In the genomic region with DNA sequence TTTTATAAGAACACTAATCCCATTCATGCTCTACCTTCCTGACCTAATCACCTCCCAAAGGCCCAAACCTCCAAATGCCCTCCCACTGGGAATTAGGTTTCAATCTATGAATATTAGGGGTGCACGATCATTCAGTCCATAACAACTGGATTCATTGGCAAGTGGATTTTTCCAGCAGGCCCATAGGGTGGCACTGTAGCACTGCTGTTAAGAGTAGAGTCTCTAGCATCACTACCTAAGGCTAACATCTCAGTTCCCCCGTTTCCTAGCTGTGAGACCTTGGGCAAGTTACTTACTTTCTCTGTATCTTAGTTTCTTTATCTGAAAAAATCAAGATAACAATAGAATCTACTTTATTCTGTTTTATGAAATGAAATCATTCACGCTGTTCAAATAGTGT, we compare ENCODE assay signal across 8 cellular contexts.
DNase-seq lines count a peak whose midpoint lies in the region; ATAC-seq and TF ChIP-seq lines count a peak whose summit lies in the region.

No MANE protein-coding gene starts in this region.

- no peak for TF ChIP-seq POLR2A in gastrocnemius medialis (IDR thresholded peaks at IDR 0.05)

- ATAC-seq in gastrocnemius medialis = no peak
- ATAC-seq in stimulated activated memory B cell treated with anti-CD40 and anti-IgM and Interleukin-4, amounts not matched to agents 10 μg/mL and 1 μg/mL and 100 μg/mL, for 72 hours = no peak

- H3K4me3 ChIP-seq in GM12865 (ENCODE audit: low read depth, low read length) = no peak overlapping the region
- H3K4me3 ChIP-seq in ascending aorta = no peak overlapping the region
- no peak overlapping the region for H3K4me3 ChIP-seq in gastrocnemius medialis

- H3K9me3 ChIP-seq in ascending aorta (no peaks in the 10 kb centered on the region), gastrocnemius medialis (no peaks in the 10 kb centered on the region)

- H3K4me1 Mint-ChIP-seq in activated T-helper 1 cell treated with anti-CD3 and anti-CD28 coated beads, Interleukin-12 subunit alpha, Interleukin-12 subunit beta, Interleukin-2, Interleukin-4 antibody, amounts not matched to agents 30 ng/mL and 10 ng/mL and 1 ng/mL, durations not matched to agents 14 hours and 24 hours and 36 hours (ENCODE audit: low read depth) = no peaks in the 10 kb centered on the region
- H3K4me1 Mint-ChIP-seq in stimulated activated memory B cell treated with anti-CD40 and anti-IgM and Interleukin-4, amounts not matched to agents 10 μg/mL and 1 μg/mL and 100 μg/mL, for 72 hours = no peaks in the 10 kb centered on the region

- TF ChIP-seq CTCF in GM12865 (IDR thresholded peaks at IDR 0.05; ENCODE audit: insufficient read depth, low read depth, low read length, missing control alignments) (peak; percentile 16), ascending aorta (IDR thresholded peaks at IDR 0.05) (peak; percentile 17 to 68 (median 66)), gastrocnemius medialis (IDR thresholded peaks at IDR 0.05 in 4 of 5, conservative IDR thresholded peaks at IDR 0.05 in 1 of 5) (no peak)

- in situ Hi-C loops in gastrocnemius medialis (cut with MboI; ENCODE audit: low sequenced_read_pairs in 4 of 4) = no loop called here

- H3K27ac ChIP-seq in ascending aorta = no peak overlapping the region
- H3K27ac ChIP-seq in gastrocnemius medialis = no peak overlapping the region

- no peaks in the 10 kb centered on the region for H3K36me3 Mint-ChIP-seq in activated T-helper 1 cell treated with anti-CD3 and anti-CD28 coated beads, Interleukin-12 subunit alpha, Interleukin-12 subunit beta, Interleukin-2, Interleukin-4 antibody, amounts not matched to agents 30 ng/mL and 10 ng/mL and 1 ng/mL, durations not matched to agents 14 hours and 24 hours and 36 hours (ENCODE audit: low read depth)
- H3K36me3 Mint-ChIP-seq in stimulated activated memory B cell treated with anti-CD40 and anti-IgM and Interleukin-4, amounts not matched to agents 10 μg/mL and 1 μg/mL and 100 μg/mL, for 72 hours = no peaks in the 10 kb centered on the region

- H3K4me3 Mint-ChIP-seq in activated T-helper 1 cell treated with anti-CD3 and anti-CD28 coated beads, Interleukin-12 subunit alpha, Interleukin-12 subunit beta, Interleukin-2, Interleukin-4 antibody, amounts not matched to agents 30 ng/mL and 10 ng/mL and 1 ng/mL, durations not matched to agents 14 hours and 24 hours and 36 hours = no peak overlapping the region
- no peak overlapping the region for H3K4me3 Mint-ChIP-seq in stimulated activated memory B cell treated with anti-CD40 and anti-IgM and Interleukin-4, amounts not matched to agents 10 μg/mL and 1 μg/mL and 100 μg/mL, for 72 hours

- no peaks in the 10 kb centered on the region for H3K27me3 Mint-ChIP-seq in activated T-helper 1 cell treated with anti-CD3 and anti-CD28 coated beads, Interleukin-12 subunit alpha, Interleukin-12 subunit beta, Interleukin-2, Interleukin-4 antibody, amounts not matched to agents 30 ng/mL and 10 ng/mL and 1 ng/mL, durations not matched to agents 14 hours and 24 hours and 36 hours (ENCODE audit: insufficient read depth)
- no peaks in the 10 kb centered on the region for H3K27me3 Mint-ChIP-seq in stimulated activated memory B cell treated with anti-CD40 and anti-IgM and Interleukin-4, amounts not matched to agents 10 μg/mL and 1 μg/mL and 100 μg/mL, for 72 hours

- intact Hi-C loops in ascending aorta (cut with DNase I) = loop anchor here (1.0 kb wide), 1 partner anchor 142 kb away; no protein-coding TSS in a partner anchor
- intact Hi-C loops in activated T-helper 1 cell treated with anti-CD3 and anti-CD28 coated beads, Interleukin-12 subunit alpha, Interleukin-12 subunit beta, Interleukin-2, Interleukin-4 antibody, amounts not matched to agents 30 ng/mL and 10 ng/mL and 1 ng/mL, durations not matched to agents 14 hours and 24 hours and 36 hours (cut with micrococcal nuclease) = no loop called here
- intact Hi-C loops in gastrocnemius medialis (cut with DNase I; ENCODE audit: low total_unique reads) = no loop called here

- H3K27ac Mint-ChIP-seq in activated T-helper 1 cell treated with anti-CD3 and anti-CD28 coated beads, Interleukin-12 subunit alpha, Interleukin-12 subunit beta, Interleukin-2, Interleukin-4 antibody, amounts not matched to agents 30 ng/mL and 10 ng/mL and 1 ng/mL, durations not matched to agents 14 hours and 24 hours and 36 hours = no peak overlapping the region
- H3K27ac Mint-ChIP-seq in stimulated activated memory B cell treated with anti-CD40 and anti-IgM and Interleukin-4, amounts not matched to agents 10 μg/mL and 1 μg/mL and 100 μg/mL, for 72 hours = no peak overlapping the region

- no peaks in the 10 kb centered on the region for H3K27me3 ChIP-seq in ascending aorta
- no peaks in the 10 kb centered on the region for H3K27me3 ChIP-seq in gastrocnemius medialis

- H3K36me3 ChIP-seq in ascending aorta (no peaks in the 10 kb centered on the region), gastrocnemius medialis (no peaks in the 10 kb centered on the region)

- DNase-seq in GM12865 (ENCODE audit: low read depth) (peak; percentile 24), NCI-H1417 (lab: John Stamatoyannopoulos, UW) (peak in 2 of 3 experiments; percentile 53 to 83), ascending aorta (ENCODE audit: low spot score in 2 of 2) (peak in 1 of 2 donors; percentile 63), left kidney (ENCODE audit: low read depth, low spot score) (peak; percentile 55), cerebellum (ENCODE audit: low spot score) (no peak), gastrocnemius medialis (no peak)
- no peak for DNase-seq in activated T-helper 1 cell treated with anti-CD3 and anti-CD28 coated beads, Interleukin-12 subunit alpha, Interleukin-12 subunit beta, Interleukin-2, Interleukin-4 antibody, amounts not matched to agents 30 ng/mL and 10 ng/mL and 1 ng/mL, durations not matched to agents 14 hours and 24 hours and 36 hours (ENCODE audit: low spot score)

- peaks cover 4% of the 10 kb centered on the region for H3K9me3 Mint-ChIP-seq in activated T-helper 1 cell treated with anti-CD3 and anti-CD28 coated beads, Interleukin-12 subunit alpha, Interleukin-12 subunit beta, Interleukin-2, Interleukin-4 antibody, amounts not matched to agents 30 ng/mL and 10 ng/mL and 1 ng/mL, durations not matched to agents 14 hours and 24 hours and 36 hours
- H3K9me3 Mint-ChIP-seq in stimulated activated memory B cell treated with anti-CD40 and anti-IgM and Interleukin-4, amounts not matched to agents 10 μg/mL and 1 μg/mL and 100 μg/mL, for 72 hours = peaks cover 11% of the 10 kb centered on the region

- H3K4me1 ChIP-seq in ascending aorta (peaks cover 2 to 6% of the 10 kb centered on the region in 2 donors), gastrocnemius medialis (no peaks in the 10 kb centered on the region)

Comparison
In these comparisons a context has a peak if more than half of its experiments do, and no peak if none do; other contexts are left out.
1. DNase-seq: peak in GM12865 (single experiment), NCI-H1417 (2 of 3) and left kidney (single experiment); none in cerebellum (single experiment), activated T-helper 1 cell treated with anti-CD3 and anti-CD28 coated beads, Interleukin-12 subunit alpha, Interleukin-12 subunit beta, Interleukin-2, Interleukin-4 antibody, amounts not matched to agents 30 ng/mL and 10 ng/mL and 1 ng/mL, durations not matched to agents 14 hours and 24 hours and 36 hours (single experiment) and gastrocnemius medialis (0 of 2).
2. CTCF ChIP-seq: peak in GM12865 (single experiment) and ascending aorta (3 of 3); none in gastrocnemius medialis (0 of 5).